27 cellular contexts compared by ENCODE assay signal in the genomic region with DNA sequence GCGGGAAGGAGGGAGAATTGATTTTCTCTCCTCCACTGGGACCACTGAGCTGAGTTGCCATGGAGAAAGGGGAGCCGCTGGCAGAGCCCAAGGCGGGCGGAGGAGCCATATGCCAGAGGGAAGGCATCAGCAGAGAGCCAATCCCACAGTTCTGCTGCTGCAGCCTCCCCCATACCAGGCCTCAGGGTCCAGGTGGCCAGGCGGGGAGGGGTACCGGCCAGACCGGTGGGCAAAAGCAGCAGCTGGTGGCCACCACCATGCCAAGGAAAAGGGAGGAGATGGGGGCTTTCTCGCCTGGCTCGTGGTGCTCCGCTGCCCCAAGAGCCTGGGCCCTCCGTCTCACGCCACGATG.
DNase-seq lines count a peak whose midpoint lies in the region; TF ChIP-seq lines count a peak whose summit lies in the region.
"Had no signal": no experiment of that assay in that cellular context is flagged by ENCODE, and none has a peak within 500 bp of the region (broad histone marks: within the 10 kb centered on the region; RNA-seq: fewer than 3 reads in every experiment).

No MANE protein-coding gene starts in this region.

- in situ Hi-C loops in G401 (cut with HindIII; ENCODE audit: low sequenced_read_pairs) = no loop called here

- peak; percentile 71 for DNase-seq in G401 (ENCODE audit: low spot score)
- DNase-seq in NCI-H2171 treated with DMSO at 0.1 percent for 48 hours (lab: John Stamatoyannopoulos, UW) = peak; percentile 88
- DNase-seq in retina = peak; percentile 82
- no peak for DNase-seq in SIG-M5 treated with dmso at 0.1 percent for 504 hours (lab: John Stamatoyannopoulos, UW; ENCODE audit: unreplicated experiment)
- no peak for DNase-seq in RKO (ENCODE audit: low spot score)
- DNase-seq in pons (ENCODE audit: low spot score) = no peak
- DNase-seq: activated CD4-positive, alpha-beta T cell treated with anti-CD3 and anti-CD28 coated beads for 4 hours; activated T-cell treated with anti-CD3 and anti-CD28 coated beads for 4 hours; amniotic stem cell; DMS53; effector CD8-positive, alpha-beta T cell; H9; KG1; mesenchymal stem cell; MG63; NCI-H1417; NCI-H2081; NCI-H510A; pancreas; SHP77; stimulated activated CD4-positive, alpha-beta T cell treated with anti-CD3 and anti-CD28 coated beads, Interleukin-1b, Interleukin-23, amount 100 ng/mL, for 48 hours; stimulated activated CD8-positive, alpha-beta memory T cell treated with anti-CD3 and anti-CD28 coated beads, Interleukin-4, amount 100 ng/mL, for 48 hours; stimulated activated naive CD8-positive, alpha-beta T cell treated with anti-CD3 and anti-CD28 coated beads, Interleukin-15, amount 100 ng/mL, for 72 hours; tibial artery had no signal

- peak overlapping the region; percentile 22 to 99 (median 91) for H3K27ac Mint-ChIP-seq in brain
- H3K27ac Mint-ChIP-seq: activated naive CD4-positive, alpha-beta T cell treated with anti-CD3 and anti-CD28 coated beads, Interleukin-2, amount 50 U/mL, for 24 hours; H9 had no signal

- H3K4me3 Mint-ChIP-seq in brain = peak overlapping the region in 1 of 5 experiments; percentile 16
- H3K4me3 Mint-ChIP-seq: activated naive CD4-positive, alpha-beta T cell treated with anti-CD3 and anti-CD28 coated beads, Interleukin-2, amount 50 U/mL, for 24 hours; H9; neural crest cell had no signal

- peaks cover 72% of the 10 kb centered on the region for H3K4me1 Mint-ChIP-seq in brain

- no peaks in the 10 kb centered on the region for H3K9me3 Mint-ChIP-seq in brain
- H3K9me3 Mint-ChIP-seq: activated naive CD4-positive, alpha-beta T cell treated with anti-CD3 and anti-CD28 coated beads, Interleukin-2, amount 50 U/mL, for 24 hours; H9; neural crest cell; stimulated activated naive CD8-positive, alpha-beta T cell treated with anti-CD3 and anti-CD28 coated beads, Interleukin-15, amount 100 ng/mL, for 72 hours had no signal

- peaks cover 6% of the 10 kb centered on the region for H3K27me3 Mint-ChIP-seq in brain
- H3K27me3 Mint-ChIP-seq: activated naive CD4-positive, alpha-beta T cell treated with anti-CD3 and anti-CD28 coated beads, Interleukin-2, amount 50 U/mL, for 24 hours; stimulated activated naive CD8-positive, alpha-beta T cell treated with anti-CD3 and anti-CD28 coated beads, Interleukin-15, amount 100 ng/mL, for 72 hours had no signal

- no peaks in the 10 kb centered on the region for H3K36me3 Mint-ChIP-seq in brain
- H3K36me3 Mint-ChIP-seq: activated naive CD4-positive, alpha-beta T cell treated with anti-CD3 and anti-CD28 coated beads, Interleukin-2, amount 50 U/mL, for 24 hours had no signal

- TF ChIP-seq CTCF in brain (conservative IDR thresholded peaks at IDR 0.05) = no peak

Comparison
In these comparisons a context has a peak if more than half of its experiments do, and no peak if none do; other contexts are left out.
1. DNase-seq: peak in G401 (single experiment), NCI-H2171 treated with DMSO at 0.1 percent for 48 hours (single experiment) and retina (single experiment); none in SIG-M5 treated with dmso at 0.1 percent for 504 hours (single experiment), RKO (single experiment) and pons (single experiment).